In the genomic region with DNA sequence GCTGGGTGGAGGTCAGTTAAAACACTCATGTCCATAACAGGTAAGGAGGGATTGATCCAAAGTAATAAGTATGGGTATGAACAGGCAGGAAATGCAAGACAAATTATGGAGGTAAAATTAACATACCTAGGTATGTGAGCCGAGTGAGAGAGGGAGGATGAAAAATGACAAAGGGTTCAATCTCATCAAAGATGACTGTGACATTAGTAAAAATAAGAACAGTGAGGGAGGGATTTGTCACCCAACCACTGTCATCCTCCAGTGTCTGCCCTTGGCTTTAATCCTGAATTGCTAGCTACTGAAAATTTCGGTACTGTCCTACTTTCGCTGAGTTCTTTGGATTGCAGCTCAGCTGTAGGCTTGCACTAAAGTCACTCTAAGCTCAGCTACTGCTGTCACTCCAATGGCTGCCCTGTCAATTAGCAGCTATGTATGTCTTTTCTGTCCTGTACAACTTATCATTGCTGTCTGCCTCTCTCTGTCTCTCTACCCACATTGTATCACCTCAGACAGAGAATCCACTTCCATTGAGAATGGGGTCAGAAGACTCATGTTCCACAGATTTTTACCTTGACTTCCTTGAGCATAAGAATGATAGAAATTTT, we compare ENCODE assay signal across 28 cellular contexts.
"Had no signal": no experiment of that assay in that cellular context is flagged by ENCODE, and none has a peak within 500 bp of the region (broad histone marks: within the 10 kb centered on the region; RNA-seq: fewer than 3 reads in every experiment).

No MANE protein-coding gene starts in this region.

- ATAC-seq: esophagus mucosa; gastrocnemius medialis; left ventricle myocardium superior; lower lobe of right lung; natural killer cell; pancreas; sciatic nerve; stimulated activated naive CD8-positive, alpha-beta T cell treated with anti-CD3 and anti-CD28 coated beads, Interleukin-15, Interleukin-2, amounts not matched to agents 100 U/mL and 50 U/mL, for 24 hours had no signal

- H3K27ac Mint-ChIP-seq: endodermal cell, natural killer cell, progenitor cell of endocrine pancreas had no signal

- H3K9me3 ChIP-seq: gastrocnemius medialis, lower lobe of right lung, pancreas, right atrium auricular region, testis, tibial artery, upper lobe of left lung had no signal

- H3K36me3 Mint-ChIP-seq: natural killer cell had no signal

- H3K4me1 ChIP-seq: gastrocnemius medialis, lower lobe of right lung, pancreas, right atrium auricular region, testis, tibial artery, upper lobe of left lung had no signal

- DNase-seq: cortex of kidney; dorsolateral prefrontal cortex; effector CD8-positive, alpha-beta T cell; endodermal cell; foreskin fibroblast; gastrocnemius medialis; left ventricle myocardium superior; lower lobe of right lung; natural killer cell; occipital lobe; pancreas; stimulated activated CD4-positive, alpha-beta T cell treated with anti-CD3 and anti-CD28 coated beads, Interleukin-12 subunit alpha, Interleukin-12 subunit beta, amount 100 ng/mL, for 4 hours; stimulated activated CD4-positive, alpha-beta T cell treated with anti-CD3 and anti-CD28 coated beads, Interleukin-1b, Interleukin-23, amount 100 ng/mL, for 48 hours; stimulated activated CD4-positive, alpha-beta T cell treated with anti-CD3 and anti-CD28 coated beads, Interleukin-4, amount 100 ng/mL, for 1 hour; stimulated activated CD8-positive, alpha-beta memory T cell treated with anti-CD3 and anti-CD28 coated beads, Interleukin-4, amount 100 ng/mL, for 48 hours; stimulated activated naive CD8-positive, alpha-beta T cell treated with anti-CD3 and anti-CD28 coated beads, Interleukin-15, Interleukin-2, amounts not matched to agents 100 U/mL and 50 U/mL, for 24 hours; substantia nigra; testis; tibial artery; upper lobe of left lung had no signal

- H3K9me3 Mint-ChIP-seq: endodermal cell, natural killer cell had no signal

- H3K4me3 Mint-ChIP-seq: endodermal cell, natural killer cell had no signal

- H3K27me3 ChIP-seq: dorsolateral prefrontal cortex, gastrocnemius medialis, pancreas, right atrium auricular region, testis, tibial artery, upper lobe of left lung had no signal

- H3K4me1 Mint-ChIP-seq: natural killer cell had no signal

- FAIRE-seq: keratinocyte, pancreas, urothelium cell line had no signal

- H3K36me3 ChIP-seq: gastrocnemius medialis, lower lobe of right lung, pancreas, right atrium auricular region, tibial artery, upper lobe of left lung had no signal

- H3K27ac ChIP-seq: dorsolateral prefrontal cortex, epithelial cell of prostate, gastrocnemius medialis, lower lobe of right lung, pancreas, right atrium auricular region, testis, tibial artery, upper lobe of left lung had no signal

- H3K4me3 ChIP-seq: dorsolateral prefrontal cortex, gastrocnemius medialis, lower lobe of right lung, pancreas, right atrium auricular region, smooth muscle cell, testis, tibial artery, upper lobe of left lung had no signal

- H3K4me2 ChIP-seq: smooth muscle cell had no signal
